In genomic region chr9:135604437-135605237, GRCh38 we compare ENCODE assay signal across 1 cellular context.
TF ChIP-seq lines count a peak whose summit lies in the region.

No MANE protein-coding gene starts in this region.

TF ChIP-seq in WTC11, 78 proteins besides CTCF, POLR2A, EP300 and RAD21 (continued from another document):
- TF ChIP-seq MLX (CRISPR knock-in tag; IDR thresholded peaks at IDR 0.05) (no peak), ZNF317 (CRISPR knock-in tag; IDR thresholded peaks at IDR 0.05; ENCODE audit: borderline replicate concordance, low read depth) (no peak)
